In the genomic region with DNA sequence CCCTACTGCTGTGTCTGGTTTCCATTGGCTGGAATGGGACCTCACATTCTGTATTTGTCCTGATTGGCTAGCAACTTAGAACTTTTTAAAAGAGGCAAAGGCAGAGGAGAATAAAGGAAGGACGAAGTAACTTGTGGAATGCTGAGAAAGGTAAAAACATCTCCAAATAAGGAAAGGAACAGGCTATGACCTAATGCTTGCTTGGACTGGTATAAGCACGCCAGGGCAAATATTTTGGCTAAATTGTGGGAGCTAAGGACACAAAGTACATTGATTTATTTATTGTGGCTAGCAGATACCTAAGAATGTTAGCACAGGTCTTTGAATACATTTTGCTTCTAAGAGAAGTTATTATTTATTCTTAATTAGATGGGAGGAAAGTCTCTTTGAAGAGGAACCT, we compare ENCODE assay signal across 1 cellular context.
TF ChIP-seq lines count a peak whose summit lies in the region.

No MANE protein-coding gene starts in this region.

TF ChIP-seq in H1, 55 proteins besides CTCF, POLR2A, EP300 and RAD21:
- peak; percentile 83 for TF ChIP-seq SRF (IDR thresholded peaks at IDR 0.05; ENCODE audit: low read depth, low read length)
